Comparison of ENCODE assay signal across 31 cellular contexts in genomic region chr6:88059221-88059620, GRCh38. TPM values are rescaled to one million over a fixed set of nuclear protein-coding genes. Genes with fewer than 3 reads are reported as not detected.
"Had no signal": no experiment of that assay in that cellular context is flagged by ENCODE, and none has a peak within 500 bp of the region (broad histone marks: within the 10 kb centered on the region; RNA-seq: fewer than 3 reads in every experiment).

No MANE protein-coding gene starts in this region.

- H3K27ac ChIP-seq: breast epithelium, cardiac muscle cell, colonic mucosa, foreskin keratinocyte, gastrocnemius medialis, heart right ventricle, hepatocyte had no signal

- H3K4me1 ChIP-seq: breast epithelium, colonic mucosa, foreskin keratinocyte, gastrocnemius medialis, heart right ventricle had no signal

- H2AFZ ChIP-seq: hepatocyte had no signal

- H3K4me3 ChIP-seq: breast epithelium, cardiac muscle cell, colonic mucosa, gastrocnemius medialis, heart right ventricle, hepatocyte had no signal

- H3K9me3 ChIP-seq: breast epithelium, colonic mucosa, gastrocnemius medialis, heart right ventricle had no signal

- H3K36me3 ChIP-seq: breast epithelium, cardiac muscle cell, colonic mucosa, gastrocnemius medialis, heart right ventricle had no signal

- H3K79me2 ChIP-seq: hepatocyte had no signal

- H3K27me3 ChIP-seq: breast epithelium, cardiac muscle cell, colonic mucosa, foreskin keratinocyte, gastrocnemius medialis, hepatocyte had no signal

- ATAC-seq: activated CD4-positive, alpha-beta T cell treated with anti-CD3 and anti-CD28 coated beads for 36 hours; activated T-cell treated with anti-CD3 and anti-CD28 coated beads, Interleukin-2, amount 50 U/mL, for 4 hours; activated T-helper 17 cell treated with anti-CD3 and anti-CD28 coated beads, Interleukin-2, amount 50 U/mL, for 72 hours; esophagus mucosa; foreskin keratinocyte; gastrocnemius medialis; heart right ventricle had no signal

- DNase-seq: activated CD4-positive, alpha-beta memory T cell treated with anti-CD3 and anti-CD28 coated beads, Interleukin-2, amount 10 ng/mL, durations not matched to agents 7 days and 5 days; activated CD4-positive, alpha-beta T cell treated with anti-CD3 and anti-CD28 coated beads for 36 hours; activated CD4-positive, alpha-beta T cell treated with anti-CD3 and anti-CD28 coated beads, Interleukin-2, amount 10 ng/mL, durations not matched to agents 7 days and 5 days; activated CD4-positive, alpha-beta T cell treated with anti-CD3 and anti-CD28 coated beads, Interleukin-2, amount 50 U/mL, for 4 hours; activated CD4-positive, CD25-positive, alpha-beta regulatory T cell; activated CD4-positive, CD25-positive, alpha-beta regulatory T cell treated with anti-CD3 and anti-CD28 coated beads, Interleukin-2, amount 50 U/mL, for 72 hours; activated effector memory CD4-positive, alpha-beta T cell treated with Interleukin-2 at 50 U/mL for 16 hours; activated gamma-delta T cell treated with Interleukin-2 at 50 U/mL for 16 hours; activated naive CD4-positive, alpha-beta T cell treated with anti-CD3 and anti-CD28 coated beads, Interleukin-2, amount 50 U/mL, for 16 hours; activated naive CD4-positive, alpha-beta T cell treated with Interleukin-2 at 50 U/mL for 16 hours; activated T-cell treated with anti-CD3 and anti-CD28 coated beads, Interleukin-2, amount 50 U/mL, for 4 hours; amniotic stem cell; anterior cingulate cortex; central memory CD4-positive, alpha-beta T cell; cerebellar nuclear complex; colonic mucosa; effector CD8-positive, alpha-beta T cell; endodermal cell; foreskin keratinocyte; gastrocnemius medialis; heart right ventricle; T-helper 2 cell had no signal

- H3K4me2 ChIP-seq: hepatocyte had no signal

RNA-seq across cellular contexts. Expression of gene SPACA1, which starts 11.6 kb away (rescaled TPM):
- total RNA-seq: activated CD4-positive, alpha-beta memory T cell treated with anti-CD3 and anti-CD28 coated beads, Interleukin-2, amount 10 ng/mL, durations not matched to agents 7 days and 5 days; activated CD4-positive, alpha-beta T cell treated with anti-CD3 and anti-CD28 coated beads for 36 hours; activated CD4-positive, alpha-beta T cell treated with anti-CD3 and anti-CD28 coated beads, Interleukin-2, amount 10 ng/mL, durations not matched to agents 7 days and 5 days; activated T-cell treated with anti-CD3 and anti-CD28 coated beads, Interleukin-2, amount 50 U/mL, for 4 hours; activated T-helper 17 cell treated with anti-CD3 and anti-CD28 coated beads, Interleukin-2, amount 50 U/mL, for 72 hours; breast epithelium; cardiac muscle cell; colonic mucosa; dermis microvascular lymphatic vessel endothelial cell; endodermal cell; epithelial cell of proximal tubule; esophagus mucosa; foreskin keratinocyte; gastrocnemius medialis; heart right ventricle; hepatocyte; T-helper 1 cell treated with Interleukin-12 subunit alpha and Interleukin-12 subunit beta and Interleukin-4 antibody, amounts not matched to agents 30 ng/mL and 1 ng/mL, for 36 hours had no signal
- polyA plus RNA-seq: adipose tissue, cardiac muscle cell, foreskin keratinocyte, heart right ventricle, hepatocyte had no signal
